ENCODE assay signal across 24 cellular contexts in the genomic region with DNA sequence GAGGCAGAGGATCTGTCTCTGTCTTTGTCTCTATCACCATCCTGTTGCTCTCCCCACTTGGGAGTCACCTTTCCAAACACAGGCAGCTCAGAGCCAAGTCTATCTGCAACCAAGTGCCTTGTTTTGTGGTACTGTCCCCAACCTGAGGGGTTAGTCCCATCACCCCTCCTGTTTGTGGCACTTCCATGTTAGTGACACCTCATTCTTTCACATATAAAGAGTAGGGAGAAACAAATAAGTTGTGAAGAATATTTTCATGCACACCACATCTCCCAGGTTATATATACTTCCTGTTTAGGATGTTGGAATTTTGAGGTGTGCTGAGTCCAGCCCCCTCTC. TPM values are rescaled to one million over a fixed set of nuclear protein-coding genes. Genes with fewer than 3 reads are reported as not detected.
DNase-seq lines count a peak whose midpoint lies in the region; ATAC-seq, FAIRE-seq and TF ChIP-seq lines count a peak whose summit lies in the region.
"Had no signal": no experiment of that assay in that cellular context is flagged by ENCODE, and none has a peak within 500 bp of the region (broad histone marks: within the 10 kb centered on the region; RNA-seq: fewer than 3 reads in every experiment).

No MANE protein-coding gene starts in this region.

- H3K4me3 ChIP-seq in kidney (ENCODE audit: low read length in 2 of 2) (no peak overlapping the region), PC-3 (ENCODE audit: low read length) (no peak overlapping the region)
- H3K4me3 ChIP-seq: lower lobe of right lung, ovary, suprapubic skin, vagina had no signal

- H3K27ac Mint-ChIP-seq in activated naive CD8-positive, alpha-beta T cell: no peak overlapping the region
- H3K27ac Mint-ChIP-seq in activated naive CD8-positive, alpha-beta T cell treated with anti-CD3 and anti-CD28 coated beads, Interleukin-2, amount 50 U/mL, for 24 hours: no peak overlapping the region
- H3K27ac Mint-ChIP-seq in activated T-helper 17 cell treated with anti-CD3 and anti-CD28 coated beads, Interleukin-2, amount 50 U/mL, for 72 hours: no peak overlapping the region
- H3K27ac Mint-ChIP-seq in stimulated activated memory B cell treated with anti-CD40 and anti-IgM and Interleukin-4, amounts not matched to agents 10 μg/mL and 1 μg/mL and 100 μg/mL, for 72 hours: peak overlapping the region; percentile 58
- H3K27ac Mint-ChIP-seq: activated CD8-positive, alpha-beta T cell treated with anti-CD3 and anti-CD28 coated beads, Interleukin-2, amount 10 ng/mL, durations not matched to agents 7 days and 5 days had no signal

- POLR2A ChIA-PET in PC-3 (lab: Charles Lee; ENCODE audit: unreplicated experiment): no interaction called here

- TF ChIP-seq CTCF in kidney (IDR thresholded peaks at IDR 0.05; ENCODE audit: borderline replicate concordance, extremely low read depth, insufficient read depth) (no peak), PC-3 (conservative IDR thresholded peaks at IDR 0.05; ENCODE audit: low read depth, low read length) (no peak)

- no peaks in the 10 kb centered on the region for H3K9me3 ChIP-seq in kidney (ENCODE audit: control insufficient read depth in 1 of 2, low read length in 2 of 2)
- no peaks in the 10 kb centered on the region for H3K9me3 ChIP-seq in PC-3 (ENCODE audit: low read length)
- H3K9me3 ChIP-seq: lower lobe of right lung, ovary, suprapubic skin, vagina had no signal

- CTCF ChIA-PET in PC-3 (lab: Charles Lee): no interaction called here

- peaks cover 23% of the 10 kb centered on the region for H3K27me3 Mint-ChIP-seq in activated naive CD8-positive, alpha-beta T cell
- peaks cover 49% of the 10 kb centered on the region for H3K27me3 Mint-ChIP-seq in activated naive CD8-positive, alpha-beta T cell treated with anti-CD3 and anti-CD28 coated beads, Interleukin-2, amount 50 U/mL, for 24 hours
- H3K27me3 Mint-ChIP-seq in activated T-helper 17 cell treated with anti-CD3 and anti-CD28 coated beads, Interleukin-2, amount 50 U/mL, for 72 hours: peaks cover 14% of the 10 kb centered on the region
- H3K27me3 Mint-ChIP-seq in stimulated activated memory B cell treated with anti-CD40 and anti-IgM and Interleukin-4, amounts not matched to agents 10 μg/mL and 1 μg/mL and 100 μg/mL, for 72 hours: peaks cover 22% of the 10 kb centered on the region

- H3K36me3 ChIP-seq in kidney (ENCODE audit: control insufficient read depth in 1 of 2, insufficient read depth in 2 of 2, low read length in 2 of 2) (peaks cover 2 to 3% of the 10 kb centered on the region in 2 donors), PC-3 (ENCODE audit: low read depth, low read length) (no peaks in the 10 kb centered on the region)
- H3K36me3 ChIP-seq: ovary, suprapubic skin, vagina had no signal

- H3K9ac ChIP-seq in kidney (ENCODE audit: low read length in 2 of 2): no peak overlapping the region
- H3K9ac ChIP-seq in PC-3 (ENCODE audit: low read length): no peak overlapping the region

- H4K20me1 ChIP-seq in PC-3 (ENCODE audit: low read length): no peaks in the 10 kb centered on the region

- no peak overlapping the region for H2AFZ ChIP-seq in PC-3 (ENCODE audit: low read length)

- peaks cover 4% of the 10 kb centered on the region for H3K4me1 Mint-ChIP-seq in activated naive CD8-positive, alpha-beta T cell (ENCODE audit: low read depth)
- peaks cover 11% of the 10 kb centered on the region for H3K4me1 Mint-ChIP-seq in activated naive CD8-positive, alpha-beta T cell treated with anti-CD3 and anti-CD28 coated beads, Interleukin-2, amount 50 U/mL, for 24 hours
- H3K4me1 Mint-ChIP-seq in activated T-helper 17 cell treated with anti-CD3 and anti-CD28 coated beads, Interleukin-2, amount 50 U/mL, for 72 hours: no peaks in the 10 kb centered on the region
- H3K4me1 Mint-ChIP-seq in stimulated activated memory B cell treated with anti-CD40 and anti-IgM and Interleukin-4, amounts not matched to agents 10 μg/mL and 1 μg/mL and 100 μg/mL, for 72 hours: peaks cover 40% of the 10 kb centered on the region

- H3K4me2 ChIP-seq in PC-3 (ENCODE audit: low read length): no peak overlapping the region

- DNase-seq in activated naive CD8-positive, alpha-beta T cell treated with anti-CD3 and anti-CD28 coated beads, Interleukin-2, amount 50 U/mL, for 24 hours: no peak
- DNase-seq in kidney (no peak), PC-3 (no peak), AG20443 (ENCODE audit: low spot score) (no peak)
- DNase-seq: activated CD8-positive, alpha-beta T cell treated with anti-CD3 and anti-CD28 coated beads, Interleukin-2, amount 10 ng/mL, durations not matched to agents 7 days and 5 days; activated T-cell treated with anti-CD3 and anti-CD28 coated beads, Interleukin-2, amount 50 U/mL, for 48 hours; CD4-positive, alpha-beta memory T cell; GF-D8; hippocampal formation; lower lobe of right lung; NCI-H1694; ovary; right cardiac atrium had no signal

- no peaks in the 10 kb centered on the region for H3K9me3 Mint-ChIP-seq in activated naive CD8-positive, alpha-beta T cell (ENCODE audit: low read depth)
- H3K9me3 Mint-ChIP-seq in activated naive CD8-positive, alpha-beta T cell treated with anti-CD3 and anti-CD28 coated beads, Interleukin-2, amount 50 U/mL, for 24 hours: no peaks in the 10 kb centered on the region
- no peaks in the 10 kb centered on the region for H3K9me3 Mint-ChIP-seq in activated T-helper 17 cell treated with anti-CD3 and anti-CD28 coated beads, Interleukin-2, amount 50 U/mL, for 72 hours
- peaks cover 2% of the 10 kb centered on the region for H3K9me3 Mint-ChIP-seq in stimulated activated memory B cell treated with anti-CD40 and anti-IgM and Interleukin-4, amounts not matched to agents 10 μg/mL and 1 μg/mL and 100 μg/mL, for 72 hours
- H3K9me3 Mint-ChIP-seq: CD4-positive, alpha-beta memory T cell had no signal

- H3K4me3 Mint-ChIP-seq in activated naive CD8-positive, alpha-beta T cell: peak overlapping the region; percentile 40
- H3K4me3 Mint-ChIP-seq in activated naive CD8-positive, alpha-beta T cell treated with anti-CD3 and anti-CD28 coated beads, Interleukin-2, amount 50 U/mL, for 24 hours: no peak overlapping the region
- H3K4me3 Mint-ChIP-seq in activated T-helper 17 cell treated with anti-CD3 and anti-CD28 coated beads, Interleukin-2, amount 50 U/mL, for 72 hours: peak overlapping the region; percentile 73
- no peak overlapping the region for H3K4me3 Mint-ChIP-seq in stimulated activated memory B cell treated with anti-CD40 and anti-IgM and Interleukin-4, amounts not matched to agents 10 μg/mL and 1 μg/mL and 100 μg/mL, for 72 hours
- H3K4me3 Mint-ChIP-seq: activated CD8-positive, alpha-beta T cell treated with anti-CD3 and anti-CD28 coated beads, Interleukin-2, amount 10 ng/mL, durations not matched to agents 7 days and 5 days had no signal

- no peak for ATAC-seq in activated naive CD8-positive, alpha-beta T cell treated with anti-CD3 and anti-CD28 coated beads, Interleukin-2, amount 50 U/mL, for 24 hours
- ATAC-seq in activated T-helper 17 cell treated with anti-CD3 and anti-CD28 coated beads, Interleukin-2, amount 50 U/mL, for 72 hours (replicated peaks): no peak
- ATAC-seq in stimulated activated memory B cell treated with anti-CD40 and anti-IgM and Interleukin-4, amounts not matched to agents 10 μg/mL and 1 μg/mL and 100 μg/mL, for 72 hours: no peak
- ATAC-seq in HG03175 (IDR thresholded peaks at IDR 0.05; ENCODE audit: unreplicated experiment): no peak
- no peak; the same call in 1 of the 2 replicates for ATAC-seq in PC-3
- ATAC-seq: activated CD4-positive, CD25-positive, alpha-beta regulatory T cell treated with anti-CD3 and anti-CD28 coated beads, Interleukin-2, amount 50 U/mL, for 24 hours; activated CD8-positive, alpha-beta T cell treated with anti-CD3 and anti-CD28 coated beads, Interleukin-2, amount 10 ng/mL, durations not matched to agents 7 days and 5 days; lower lobe of right lung; right cardiac atrium had no signal

- no peaks in the 10 kb centered on the region for H3K36me3 Mint-ChIP-seq in activated naive CD8-positive, alpha-beta T cell
- H3K36me3 Mint-ChIP-seq in activated naive CD8-positive, alpha-beta T cell treated with anti-CD3 and anti-CD28 coated beads, Interleukin-2, amount 50 U/mL, for 24 hours (ENCODE audit: low read depth): no peaks in the 10 kb centered on the region
- no peaks in the 10 kb centered on the region for H3K36me3 Mint-ChIP-seq in activated T-helper 17 cell treated with anti-CD3 and anti-CD28 coated beads, Interleukin-2, amount 50 U/mL, for 72 hours (ENCODE audit: low read depth)
- H3K36me3 Mint-ChIP-seq in stimulated activated memory B cell treated with anti-CD40 and anti-IgM and Interleukin-4, amounts not matched to agents 10 μg/mL and 1 μg/mL and 100 μg/mL, for 72 hours: peaks cover 14% of the 10 kb centered on the region
- H3K36me3 Mint-ChIP-seq: CD4-positive, alpha-beta memory T cell had no signal

- BruUV-seq in PC-3 (replicated peaks; lab: Mats Ljungman, UMichigan): no TSS peak

- H3K27ac ChIP-seq in kidney (ENCODE audit: low read depth in 2 of 2, low read length in 2 of 2): peak overlapping the region; percentile 29 to 51
- no peak overlapping the region for H3K27ac ChIP-seq in PC-3 (ENCODE audit: low read length)
- H3K27ac ChIP-seq: ovary, suprapubic skin, vagina had no signal

- no peaks in the 10 kb centered on the region for H3K9me2 ChIP-seq in PC-3 (replicated peaks; ENCODE audit: low read length)

- no peaks in the 10 kb centered on the region for H3F3A ChIP-seq in PC-3 (ENCODE audit: low read length, unreplicated experiment)

- FAIRE-seq in kidney (lab: Jason Lieb, UNC): no peak
- FAIRE-seq: frontal cortex, islet of Langerhans had no signal

- H3K27me3 ChIP-seq in PC-3 (ENCODE audit: low read length): no peaks in the 10 kb centered on the region
- H3K27me3 ChIP-seq: ovary, vagina had no signal

- H3K79me2 ChIP-seq in PC-3 (ENCODE audit: low read length): no peaks in the 10 kb centered on the region; the same call in 1 of the 2 replicates

- peaks cover 6 to 13% of the 10 kb centered on the region in 2 donors for H3K4me1 ChIP-seq in kidney (ENCODE audit: control insufficient read depth in 1 of 2, insufficient read depth in 1 of 2, low read depth in 1 of 2, low read length in 2 of 2)
- peaks cover 6% of the 10 kb centered on the region for H3K4me1 ChIP-seq in PC-3 (ENCODE audit: insufficient read depth, low read length)

- intact Hi-C loops in kidney (cut with DNase I): no loop called here
- intact Hi-C loops in PC-3 (cut with micrococcal nuclease): loop anchor here (1.0 kb wide), 1 partner anchor 40 kb away; no protein-coding TSS in a partner anchor

RNA-seq across cellular contexts. Expression of a gene that starts 3.7 kb away (rescaled TPM):
- total RNA-seq in activated T-helper 17 cell treated with anti-CD3 and anti-CD28 coated beads, Interleukin-2, amount 50 U/mL, for 72 hours: under 1 TPM; 0.45 to 0.50 TPM
- 51.2 TPM for total RNA-seq in kidney
- polyA plus RNA-seq in kidney (ENCODE audit: insufficient read depth, low read depth, low replicate concordance): 154 TPM
- 84.3 and 105 TPM in 2 replicates for total RNA-seq in PC-3 (2014; rRNA removed)
- total RNA-seq: activated CD8-positive, alpha-beta T cell treated with anti-CD3 and anti-CD28 coated beads, Interleukin-2, amount 10 ng/mL, durations not matched to agents 7 days and 5 days; frontal cortex had no signal
- polyA plus RNA-seq: CD4-positive, alpha-beta memory T cell had no signal

RNA-seq across cellular contexts. Expression of a gene that starts 7.7 kb away (rescaled TPM):
- not detected for total RNA-seq in activated T-helper 17 cell treated with anti-CD3 and anti-CD28 coated beads, Interleukin-2, amount 50 U/mL, for 72 hours
- total RNA-seq in kidney (13.1 TPM), PC-3 (2014; rRNA removed) (not detected in 2 replicates)
- 2.7 TPM for polyA plus RNA-seq in kidney (ENCODE audit: insufficient read depth, low read depth, low replicate concordance)
- total RNA-seq: dermis microvascular lymphatic vessel endothelial cell, SK-MEL-5 had no signal

RNA-seq across cellular contexts. Expression of a gene that starts 29.5 kb away (rescaled TPM):
- total RNA-seq in activated T-helper 17 cell treated with anti-CD3 and anti-CD28 coated beads, Interleukin-2, amount 50 U/mL, for 72 hours: 100 to 1,000 TPM in 1 of 2 donors, 10 to 100 TPM in 1; 73.8 to 169 TPM
- total RNA-seq in kidney: 64.9 TPM
- 74.9 TPM for polyA plus RNA-seq in kidney (ENCODE audit: insufficient read depth, low read depth, low replicate concordance)
- 97.5 and 99.9 TPM in 2 replicates for total RNA-seq in PC-3 (2014; rRNA removed)

RNA-seq across cellular contexts. Expression of a gene that starts 48.2 kb away (rescaled TPM):
- total RNA-seq in activated T-helper 17 cell treated with anti-CD3 and anti-CD28 coated beads, Interleukin-2, amount 50 U/mL, for 72 hours: 10 to 100 TPM; 15.9 to 22.0 TPM
- total RNA-seq in kidney (68.6 TPM), PC-3 (2014; rRNA removed) (19.4 TPM in 2 replicates)
- polyA plus RNA-seq in kidney (ENCODE audit: insufficient read depth, low read depth, low replicate concordance): 101 TPM

RNA-seq across cellular contexts. Expression of a gene that starts 49.3 kb away (rescaled TPM):
- total RNA-seq in activated T-helper 17 cell treated with anti-CD3 and anti-CD28 coated beads, Interleukin-2, amount 50 U/mL, for 72 hours: 10 to 100 TPM; 38.9 to 46.0 TPM
- total RNA-seq in kidney: 54.5 TPM
- 76.1 TPM for polyA plus RNA-seq in kidney (ENCODE audit: insufficient read depth, low read depth, low replicate concordance)
- total RNA-seq in PC-3 (2014; rRNA removed): 9.6 and 11.4 TPM in 2 replicates

Comparison
In these comparisons a context has a peak if more than half of its experiments do, and no peak if none do; other contexts are left out.
1. H3K4me3 Mint-ChIP-seq: peak in activated naive CD8-positive, alpha-beta T cell (single experiment) and activated T-helper 17 cell treated with anti-CD3 and anti-CD28 coated beads, Interleukin-2, amount 50 U/mL, for 72 hours (single experiment); none in activated naive CD8-positive, alpha-beta T cell treated with anti-CD3 and anti-CD28 coated beads, Interleukin-2, amount 50 U/mL, for 24 hours (single experiment) and stimulated activated memory B cell treated with anti-CD40 and anti-IgM and Interleukin-4, amounts not matched to agents 10 μg/mL and 1 μg/mL and 100 μg/mL, for 72 hours (single experiment).
2. RNA of a gene that starts 3.7 kb away (total RNA-seq): 84.3 to 105 TPM in PC-3 and 51.2 TPM in kidney (single experiment); 0.45 to 0.50 TPM in activated T-helper 17 cell treated with anti-CD3 and anti-CD28 coated beads, Interleukin-2, amount 50 U/mL, for 72 hours; every median in the first group is over 10 times any median in the second.
3. RNA of a gene that starts 7.7 kb away (total RNA-seq): 13.1 TPM in kidney (single experiment); not detected in activated T-helper 17 cell treated with anti-CD3 and anti-CD28 coated beads, Interleukin-2, amount 50 U/mL, for 72 hours and not detected in PC-3; every median in the first group is over 10 times any median in the second.